In the genomic region with DNA sequence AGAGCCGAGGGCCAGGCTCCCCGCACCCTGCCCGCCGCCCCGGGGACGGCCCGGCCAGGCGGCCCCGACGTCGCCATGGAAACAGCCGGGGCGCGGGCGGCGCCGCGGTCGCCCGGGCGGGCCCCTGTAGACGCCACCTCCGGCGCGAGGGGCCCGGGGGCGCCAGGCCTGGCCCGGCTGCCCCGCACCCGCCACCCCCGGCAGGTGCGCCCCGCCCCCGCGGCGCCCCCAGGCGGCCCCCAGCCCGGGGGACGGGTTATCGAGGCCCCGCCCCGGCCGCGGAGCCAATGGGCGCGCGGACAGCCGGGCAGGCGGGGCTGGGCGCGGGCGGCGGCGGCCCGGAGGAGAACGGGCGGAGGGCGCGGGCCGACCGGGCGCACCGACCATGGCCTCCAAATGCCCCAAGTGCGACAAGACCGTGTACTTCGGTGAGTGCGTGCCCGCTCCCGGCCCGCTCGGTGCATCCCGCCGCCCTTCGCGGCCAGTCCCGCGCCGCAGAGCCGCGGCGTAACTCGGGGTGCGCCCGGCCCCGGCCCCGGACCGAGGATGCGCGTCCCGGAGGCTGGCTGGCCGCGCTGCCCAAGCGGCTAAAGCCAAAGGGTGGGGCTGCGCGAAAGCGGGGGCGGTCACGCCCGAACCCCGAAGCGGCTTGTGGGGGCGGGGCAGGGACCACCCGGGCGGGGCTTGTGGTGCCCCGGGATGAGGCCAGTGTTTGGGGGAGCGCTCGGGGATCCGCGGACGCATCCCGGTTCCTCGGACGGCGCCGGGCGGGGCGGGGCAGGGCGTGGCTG, we compare ENCODE assay signal across 8 cellular contexts. TPM values are rescaled to one million over a fixed set of nuclear protein-coding genes. Genes with fewer than 3 reads are reported as not detected.
A peak's percentile ranks its signal among the peaks of the same experiment; 100 is the strongest.
DNase-seq lines count a peak whose midpoint lies in the region; ATAC-seq and TF ChIP-seq lines count a peak whose summit lies in the region.

A gene with protein sequence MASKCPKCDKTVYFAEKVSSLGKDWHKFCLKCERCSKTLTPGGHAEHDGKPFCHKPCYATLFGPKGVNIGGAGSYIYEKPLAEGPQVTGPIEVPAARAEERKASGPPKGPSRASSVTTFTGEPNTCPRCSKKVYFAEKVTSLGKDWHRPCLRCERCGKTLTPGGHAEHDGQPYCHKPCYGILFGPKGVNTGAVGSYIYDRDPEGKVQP (plus strand): TSS at position 344 of the 791 bp plus-strand sequence. CDS start 42 bp downstream, at position 386.

- no peaks in the 10 kb centered on the region for H3K9me2 ChIP-seq in SU-DHL-6 (replicated peaks; ENCODE audit: insufficient read depth, low read length)

- H3K4me1 ChIP-seq in CD4-positive, alpha-beta memory T cell (ENCODE audit: insufficient read depth, low read length): peaks cover 42% of the 10 kb centered on the region
- H3K4me1 ChIP-seq in ectodermal cell (ENCODE audit: control insufficient read depth, insufficient read depth, low read length) (peaks cover 34% of the 10 kb centered on the region), lower lobe of right lung (peaks cover 64% of the 10 kb centered on the region), suprapubic skin (peaks cover 60% of the 10 kb centered on the region)

- ATAC-seq in lower lobe of right lung (peak; percentile 23 to 42), GM18907 (IDR thresholded peaks at IDR 0.05; ENCODE audit: unreplicated experiment) (no peak)

- WGBS in ectodermal cell, 2 experiments: 1% methylated on average over 118 of the region's 118 CpGs
- WGBS in suprapubic skin: 0% methylated on average over 8 of the region's 118 CpGs

- peak in 4 of 5 donors; percentile 49 to 63 (median 55) for DNase-seq in CD4-positive, alpha-beta memory T cell
- no peak for DNase-seq in HFFc6
- no peak for DNase-seq in lower lobe of right lung
- peak in 1 of 2 donors; percentile 80 for DNase-seq in suprapubic skin (ENCODE audit: low spot score in 2 of 2)
- no peak for DNase-seq in kidney glomerular epithelial cell (lab: John Stamatoyannopoulos, UW)

- H3K36me3 Mint-ChIP-seq in CD4-positive, alpha-beta memory T cell: peaks cover 0 to 2% of the 10 kb centered on the region in 2 donors
- no peaks in the 10 kb centered on the region for H3K36me3 Mint-ChIP-seq in HFFc6 (ENCODE audit: low read depth)

- peak in 1 of 2 donors; percentile 46 for TF ChIP-seq POLR2A in suprapubic skin (IDR thresholded peaks at IDR 0.05)

- H3K4me2 ChIP-seq in SU-DHL-6 (ENCODE audit: low read depth, low read length, poor library complexity, severe bottlenecking): peak within 1 kb of the TSS; percentile 58

- H4K20me1 ChIP-seq in SU-DHL-6 (ENCODE audit: low read depth, low read length): no peaks in the 10 kb centered on the region

- H3K4me3 Mint-ChIP-seq in CD4-positive, alpha-beta memory T cell: peak within 1 kb of the TSS; percentile 69 to 86 (median 76)
- peak within 1 kb of the TSS; percentile 64 for H3K4me3 Mint-ChIP-seq in HFFc6

- CTCF ChIA-PET in CD4-positive, alpha-beta memory T cell (lab: Charles Lee; ENCODE audit: partially characterized antibody): interaction anchor here (1.0 kb wide), 1 partner anchor 15 kb away, joined by 3 read pairs; no protein-coding TSS in a partner anchor

- peaks cover 5% of the 10 kb centered on the region for H3F3A ChIP-seq in SU-DHL-6 (ENCODE audit: insufficient read depth)

- POLR2A ChIA-PET in CD4-positive, alpha-beta memory T cell (lab: Charles Lee; ENCODE audit: partially characterized antibody): interaction anchor here (1.0 to 8.3 kb wide), 5 partner anchors 12 to 71 kb away, joined by 3 to 346 read pairs (median 6); a partner anchor contains a TSS

- peak within 1 kb of the TSS; percentile 36 to 61 for H3K4me3 ChIP-seq in CD4-positive, alpha-beta memory T cell (ENCODE audit: low read length in 2 of 2)
- H3K4me3 ChIP-seq in SU-DHL-6 (ENCODE audit: insufficient read depth, low read length, poor library complexity, severe bottlenecking) (peak within 1 kb of the TSS; percentile 39), ectodermal cell (ENCODE audit: insufficient read depth, low read depth, low read length) (peak within 1 kb of the TSS; percentile 56), lower lobe of right lung (peak within 1 kb of the TSS; percentile 77), suprapubic skin (peak within 1 kb of the TSS; percentile 91)

- H2AFZ ChIP-seq in SU-DHL-6 (ENCODE audit: low read depth, low read length, severe bottlenecking): no peak within 1 kb of the TSS

- H3K4me1 Mint-ChIP-seq in CD4-positive, alpha-beta memory T cell: peaks cover 8 to 30% (median 15%) of the 10 kb centered on the region in 4 donors
- no peaks in the 10 kb centered on the region for H3K4me1 Mint-ChIP-seq in HFFc6 (ENCODE audit: low read depth)

- TF ChIP-seq CTCF in HFFc6 (IDR thresholded peaks at IDR 0.05): no peak
- TF ChIP-seq CTCF in SU-DHL-6 (IDR thresholded peaks at IDR 0.05; ENCODE audit: insufficient read depth, low read length, poor library complexity, severe bottlenecking): no peak
- no peak for TF ChIP-seq CTCF in lower lobe of right lung (IDR thresholded peaks at IDR 0.05)
- no peak for TF ChIP-seq CTCF in suprapubic skin (IDR thresholded peaks at IDR 0.05)

- H3K79me2 ChIP-seq in SU-DHL-6 (ENCODE audit: insufficient read depth, low read length): no peaks in the 10 kb centered on the region

- no peaks in the 10 kb centered on the region for H3K9me3 ChIP-seq in CD4-positive, alpha-beta memory T cell (ENCODE audit: control insufficient read depth in 1 of 2, low read length in 2 of 2)
- H3K9me3 ChIP-seq in SU-DHL-6 (ENCODE audit: insufficient read depth, low read length) (0 out of 2 replicates have a peak, but pooled peaks cover 3% of the 10 kb centered on the region), ectodermal cell (ENCODE audit: control insufficient read depth, low read length) (no peaks in the 10 kb centered on the region), lower lobe of right lung (no peaks in the 10 kb centered on the region), suprapubic skin (no peaks in the 10 kb centered on the region)

- TF ChIP-seq EP300 in suprapubic skin (IDR thresholded peaks at IDR 0.05): no peak

- no peaks in the 10 kb centered on the region for H3K27me3 ChIP-seq in CD4-positive, alpha-beta memory T cell (ENCODE audit: insufficient read depth, low read length)
- H3K27me3 ChIP-seq in SU-DHL-6 (ENCODE audit: low read length): no peaks in the 10 kb centered on the region
- peaks cover 50% of the 10 kb centered on the region for H3K27me3 ChIP-seq in ectodermal cell (ENCODE audit: control insufficient read depth, insufficient read depth, low read length, poor library complexity, severe bottlenecking)
- H3K27me3 ChIP-seq in lower lobe of right lung (ENCODE audit: low read depth): peaks cover 7% of the 10 kb centered on the region
- H3K27me3 ChIP-seq in suprapubic skin: no peaks in the 10 kb centered on the region

- H3K27me3 Mint-ChIP-seq in CD4-positive, alpha-beta memory T cell: no peaks in the 10 kb centered on the region
- H3K27me3 Mint-ChIP-seq in HFFc6 (ENCODE audit: insufficient read depth): peaks cover 5% of the 10 kb centered on the region

- H3K9ac ChIP-seq in SU-DHL-6 (ENCODE audit: low read length): peak within 1 kb of the TSS; percentile 26; the same call in 1 of the 2 replicates

- peak within 1 kb of the TSS; percentile 66 for H3K27ac ChIP-seq in CD4-positive, alpha-beta memory T cell (ENCODE audit: low read depth, low read length)
- no peak within 1 kb of the TSS for H3K27ac ChIP-seq in SU-DHL-6 (ENCODE audit: low read depth, low read length)
- peak within 1 kb of the TSS; percentile 94 for H3K27ac ChIP-seq in ectodermal cell (ENCODE audit: insufficient read depth, low read depth, low read length, poor library complexity, severe bottlenecking)
- peak within 1 kb of the TSS; percentile 96 for H3K27ac ChIP-seq in lower lobe of right lung
- peak within 1 kb of the TSS; percentile 92 for H3K27ac ChIP-seq in suprapubic skin

- H3K36me3 ChIP-seq in CD4-positive, alpha-beta memory T cell (ENCODE audit: insufficient read depth, low read length): no peaks in the 10 kb centered on the region
- H3K36me3 ChIP-seq in SU-DHL-6 (ENCODE audit: low read length) (no peaks in the 10 kb centered on the region), ectodermal cell (ENCODE audit: control insufficient read depth, insufficient read depth, low read length) (no peaks in the 10 kb centered on the region), lower lobe of right lung (peaks cover 23% of the 10 kb centered on the region), suprapubic skin (peaks cover 18% of the 10 kb centered on the region)

- H3K27ac Mint-ChIP-seq in CD4-positive, alpha-beta memory T cell: peak within 1 kb of the TSS; percentile 41 to 87 (median 66)
- no peak within 1 kb of the TSS; the same call in 1 of the 2 replicates for H3K27ac Mint-ChIP-seq in HFFc6

- peaks cover 0 to 3% (median 0%) of the 10 kb centered on the region in 8 donors for H3K9me3 Mint-ChIP-seq in CD4-positive, alpha-beta memory T cell
- peaks cover 4% of the 10 kb centered on the region; the same call in 1 of the 2 replicates for H3K9me3 Mint-ChIP-seq in HFFc6

- intact Hi-C loops in CD4-positive, alpha-beta memory T cell (cut with micrococcal nuclease): loop anchor here (2.0 kb wide), 1 partner anchor 16 kb away; a partner anchor contains a TSS
- intact Hi-C loops in lower lobe of right lung (cut with DNase I): no loop called here

RNA-seq across cellular contexts. Expression of the gene that starts here (rescaled TPM):
- 10 to 100 TPM; 12.1 to 13.0 TPM for total RNA-seq in CD4-positive, alpha-beta memory T cell
- 100 to 1,000 TPM in 1 of 2 donors, 10 to 100 TPM in 1; 84.5 to 256 TPM for polyA plus RNA-seq in CD4-positive, alpha-beta memory T cell
- total RNA-seq in HFFc6 (2021; fragmentation: NEBNext Ultra II Directional; extraction: Animal tissue kit (Norgen Biotek cat#: 25700)): 10 to 100 TPM in 4 of 6 experiments, 1 to 10 TPM in 2; 6.9 to 22.4 (median 21.0) TPM
- polyA plus RNA-seq in ectodermal cell (2013, experiment 1 of 4): 11.8 TPM
- 14.1 TPM for polyA plus RNA-seq in ectodermal cell (2013, experiment 2 of 4)
- 14.0 TPM for polyA plus RNA-seq in ectodermal cell (2013, experiment 3 of 4)
- 16.4 TPM for polyA plus RNA-seq in ectodermal cell (2013, experiment 4 of 4)
- total RNA-seq in lower lobe of right lung (143 TPM), suprapubic skin (100 to 1,000 TPM in 2 of 4 donors, 10 to 100 TPM in 2; 70.7 to 140 (median 104) TPM)

Comparison
In these comparisons a context has a peak if more than half of its experiments do, and no peak if none do; other contexts are left out.
1. DNase-seq: peak in CD4-positive, alpha-beta memory T cell (4 of 5); none in HFFc6 (single experiment), lower lobe of right lung (single experiment) and kidney glomerular epithelial cell (single experiment).
2. H3K4me3 ChIP-seq: peak in every context shown above with its lines; median percentile 91 in suprapubic skin; 77 in lower lobe of right lung; 56 in ectodermal cell; 48 in CD4-positive, alpha-beta memory T cell; 39 in SU-DHL-6.